In the genomic region with DNA sequence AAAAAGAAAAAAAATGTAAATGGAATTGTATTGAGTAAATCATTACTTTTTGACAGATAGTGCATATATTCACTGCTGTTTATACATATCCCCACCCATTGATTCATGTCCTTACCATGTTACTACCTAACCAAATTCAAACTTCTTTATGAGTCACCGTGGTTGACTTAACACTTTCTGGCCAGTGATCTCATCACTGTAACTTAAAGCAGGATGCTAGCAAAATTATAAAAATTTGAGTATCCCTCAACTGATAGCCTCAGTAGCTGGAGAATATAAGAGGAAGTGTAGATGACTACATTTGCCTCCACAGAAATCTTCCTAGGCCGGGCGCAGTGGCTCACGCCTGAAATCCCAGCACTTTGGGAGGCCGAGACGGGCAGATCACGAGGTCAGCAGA, we compare ENCODE assay signal across 8 cellular contexts. TPM values are rescaled to one million over a fixed set of nuclear protein-coding genes. Genes with fewer than 3 reads are reported as not detected.
DNase-seq lines count a peak whose midpoint lies in the region; ATAC-seq and TF ChIP-seq lines count a peak whose summit lies in the region.

No MANE protein-coding gene starts in this region.

- H3K4me1 ChIP-seq in ACC112 (ENCODE audit: control insufficient read depth, insufficient read depth, low read length, unreplicated experiment), result peaks cover 14% of the 10 kb centered on the region

- DNase-seq in HT1080 (ENCODE audit: low read depth), result peak; percentile 96
- DNase-seq in brain microvascular endothelial cell, result peak; percentile 63
- DNase-seq in Ammon's horn (ENCODE audit: low spot score), result no peak
- no peak for DNase-seq in NCI-H1436 (lab: John Stamatoyannopoulos, UW)
- no peak for DNase-seq in GF-D8 (lab: John Stamatoyannopoulos, UW)
- DNase-seq in GM19238 (ENCODE audit: insufficient read length, low spot score), result no peak

- peaks cover 19% of the 10 kb centered on the region for H3K36me3 ChIP-seq in ACC112 (ENCODE audit: insufficient read depth, low read length)
- H3K36me3 ChIP-seq in brain microvascular endothelial cell (replicated peaks), result peaks cover 14% of the 10 kb centered on the region

- in situ Hi-C loops in brain microvascular endothelial cell (cut with HindIII; ENCODE audit: low pct_ligation_motif_present, low sequenced_read_pairs), result no loop called here

- TF ChIP-seq CTCF in brain microvascular endothelial cell (IDR thresholded peaks at IDR 0.05; ENCODE audit: low read depth, low read length, missing control alignments), result no peak

- peak; percentile 97 for ATAC-seq in GM19463 (IDR thresholded peaks at IDR 0.05; ENCODE audit: unreplicated experiment)

- H3K4me3 ChIP-seq in ACC112 (ENCODE audit: low read depth, low read length), result no peak overlapping the region
- no peak overlapping the region for H3K4me3 ChIP-seq in brain microvascular endothelial cell (ENCODE audit: low read depth, low read length)

- H3K27me3 ChIP-seq in ACC112 (ENCODE audit: insufficient read depth, low read length) (no peaks in the 10 kb centered on the region), brain microvascular endothelial cell (replicated peaks) (no peaks in the 10 kb centered on the region)

- H2AFZ ChIP-seq in ACC112 (ENCODE audit: low read length, unreplicated experiment), result no peak overlapping the region

- H3K27ac ChIP-seq in ACC112 (ENCODE audit: low read depth, low read length) (peak overlapping the region; percentile 36), brain microvascular endothelial cell (peak overlapping the region; percentile 36)

- peaks cover 44% of the 10 kb centered on the region for H3K79me2 ChIP-seq in ACC112 (ENCODE audit: control insufficient read depth, insufficient read depth, low read length, unreplicated experiment)

RNA-seq across cellular contexts. Expression of a gene that starts 13.4 kb away (rescaled TPM):
- 80.1 and 101 TPM in 2 replicates for total RNA-seq in HT1080 (2014; rRNA removed; shearing (Covaris generic))
- 44.9 and 49.3 TPM in 2 replicates for polyA plus RNA-seq in HT1080 (2015; cell fraction: cytosol; rRNA removed)
- 62.7 and 74.0 TPM in 2 replicates for polyA plus RNA-seq in HT1080 (2015; cell fraction: nucleus; rRNA removed)

RNA-seq across cellular contexts. Expression of a gene that starts 13.9 kb away (rescaled TPM):
- total RNA-seq in HT1080 (2014; rRNA removed; shearing (Covaris generic)), result 7.7 and 8.7 TPM in 2 replicates
- 2.6 and 3.4 TPM in 2 replicates for polyA plus RNA-seq in HT1080 (2015; cell fraction: cytosol; rRNA removed)
- 7.0 and 8.5 TPM in 2 replicates for polyA plus RNA-seq in HT1080 (2015; cell fraction: nucleus; rRNA removed)

RNA-seq across cellular contexts. Expression of a gene that starts 25.6 kb away (rescaled TPM):
- total RNA-seq in HT1080 (2014; rRNA removed; shearing (Covaris generic)), result 1.7 and 2.4 TPM in 2 replicates
- 0.21 and 0.31 TPM in 2 replicates for polyA plus RNA-seq in HT1080 (2015; cell fraction: cytosol; rRNA removed)
- polyA plus RNA-seq in HT1080 (2015; cell fraction: nucleus; rRNA removed), result 1.9 and 3.4 TPM in 2 replicates

Comparison
In these comparisons a context has a peak if more than half of its experiments do, and no peak if none do; other contexts are left out.
1. DNase-seq: peak in HT1080 (single experiment) and brain microvascular endothelial cell (single experiment); none in Ammon's horn (single experiment), NCI-H1436 (single experiment), GF-D8 (single experiment) and GM19238 (single experiment).